In genomic region chr22:41301085-41302015, GRCh38 we compare ENCODE assay signal across 1 cellular context.
A peak's percentile ranks its signal among the peaks of the same experiment; 100 is the strongest.
TF ChIP-seq lines count a peak whose summit lies in the region.

Gene ZC3H7B (plus strand): TSS chr22:41301525. CDS start chr22:41320661, 19,136 bp downstream.

TF ChIP-seq in H1, 55 proteins besides CTCF, POLR2A, EP300 and RAD21:
- TF ChIP-seq JUND (IDR thresholded peaks at IDR 0.05; ENCODE audit: low read length), result no peak
- no peak; the same call in 1 of the 2 replicates for TF ChIP-seq GABPA (IDR thresholded peaks at IDR 0.05; ENCODE audit: borderline replicate concordance, insufficient read depth, low read length)
- TF ChIP-seq CBX5 (IDR thresholded peaks at IDR 0.05; ENCODE audit: low read depth, low read length), result no peak
- TF ChIP-seq RNF2 (IDR thresholded peaks at IDR 0.05; ENCODE audit: borderline replicate concordance, low read depth, low read length, missing control alignments, poor library complexity, severe bottlenecking), result no peak
- TF ChIP-seq GTF2F1 (IDR thresholded peaks at IDR 0.05; ENCODE audit: borderline replicate concordance, low read depth, low read length), result no peak
- peak; percentile 84 for TF ChIP-seq TAF7 (optimal IDR thresholded peaks at IDR 0.05; ENCODE audit: borderline replicate concordance, low read depth, low read length)
- TF ChIP-seq CBX8 (IDR thresholded peaks at IDR 0.05; ENCODE audit: borderline replicate concordance, low read depth, low read length), result no peak
- TF ChIP-seq MAFK (IDR thresholded peaks at IDR 0.05; ENCODE audit: low read depth, low read length), result no peak
- TF ChIP-seq FOSL1 (IDR thresholded peaks at IDR 0.05; ENCODE audit: insufficient read depth, low read depth, low read length), result peak; percentile 92
- peak; percentile 61; the same call in 1 of the 2 replicates for TF ChIP-seq POLR2AphosphoS5 (IDR thresholded peaks at IDR 0.05; ENCODE audit: low read depth, low read length)
- no peak for TF ChIP-seq SAP30 (IDR thresholded peaks at IDR 0.05; ENCODE audit: insufficient read depth, insufficient replicate concordance, low read length)
- no peak for TF ChIP-seq RFX5 (IDR thresholded peaks at IDR 0.05; ENCODE audit: borderline replicate concordance, low read depth, low read length)
- TF ChIP-seq TBP (IDR thresholded peaks at IDR 0.05; ENCODE audit: low read depth, low read length), result peak; percentile 75
- TF ChIP-seq CHD7 (IDR thresholded peaks at IDR 0.05; ENCODE audit: insufficient replicate concordance, low read length), result no peak
- no peak for TF ChIP-seq SIX5 (IDR thresholded peaks at IDR 0.05; ENCODE audit: low read depth, low read length)
- no peak for TF ChIP-seq KDM4A (IDR thresholded peaks at IDR 0.05; ENCODE audit: low read depth, low read length, severe bottlenecking)
- no peak for TF ChIP-seq ATF3 (IDR thresholded peaks at IDR 0.05; ENCODE audit: insufficient read depth, low read depth, low read length)
- no peak for TF ChIP-seq HDAC6 (IDR thresholded peaks at IDR 0.05; ENCODE audit: low read depth, low read length)
- TF ChIP-seq ZNF274 (IDR thresholded peaks at IDR 0.05; ENCODE audit: borderline replicate concordance, extremely low read depth, low read length), result no peak
- TF ChIP-seq SP2 (IDR thresholded peaks at IDR 0.05; ENCODE audit: low read length), result no peak
- TF ChIP-seq ASH2L (IDR thresholded peaks at IDR 0.05; ENCODE audit: low read length), result peak; percentile 65
- TF ChIP-seq SIN3A (conservative IDR thresholded peaks at IDR 0.05 in 1 of 2, IDR thresholded peaks at IDR 0.05 in 1 of 2; ENCODE audit: low read depth in 1 of 2, low read length in 2 of 2), result peak; percentile 42 to 95; a peak in 2 of 4 replicates
- no peak for TF ChIP-seq CTBP2 (IDR thresholded peaks at IDR 0.05; ENCODE audit: borderline replicate concordance, insufficient read depth, insufficient read length, low read length)
- no peak for TF ChIP-seq E2F6 (IDR thresholded peaks at IDR 0.05)
- TF ChIP-seq TAF1 (IDR thresholded peaks at IDR 0.05; ENCODE audit: low read depth, low read length), result peak; percentile 93
- no peak for TF ChIP-seq SRF (IDR thresholded peaks at IDR 0.05; ENCODE audit: low read depth, low read length)
- TF ChIP-seq CHD1 (IDR thresholded peaks at IDR 0.05; ENCODE audit: low read depth, low read length), result no peak
- peak; percentile 81 for TF ChIP-seq MAX (IDR thresholded peaks at IDR 0.05)
- TF ChIP-seq PHF8 (conservative IDR thresholded peaks at IDR 0.05; ENCODE audit: low read depth, low read length), result no peak; the same call in 1 of the 2 replicates
- no peak for TF ChIP-seq RXRA (IDR thresholded peaks at IDR 0.05; ENCODE audit: insufficient read depth, low read depth, low read length)
- peak; percentile 74; the same call in 1 of the 2 replicates for TF ChIP-seq EGR1 (IDR thresholded peaks at IDR 0.05; ENCODE audit: borderline replicate concordance, low read depth, low read length)
- 0 out of 2 replicates have a peak, but pooled peaks have one; percentile 6 for TF ChIP-seq POU5F1 (IDR thresholded peaks at IDR 0.05; ENCODE audit: low read depth, low read length)
- peak; percentile 60; the same call in 1 of the 2 replicates for TF ChIP-seq CREB1 (IDR thresholded peaks at IDR 0.05)
- TF ChIP-seq YY1 (IDR thresholded peaks at IDR 0.05; ENCODE audit: low read depth, low read length), result peak; percentile 34; the same call in 1 of the 2 replicates
- TF ChIP-seq SIRT6 (IDR thresholded peaks at IDR 0.05; ENCODE audit: low read length), result no peak
- no peak for TF ChIP-seq NANOG (IDR thresholded peaks at IDR 0.05; ENCODE audit: insufficient read depth, low read depth, low read length, poor library complexity, severe bottlenecking)
- TF ChIP-seq SP4 (IDR thresholded peaks at IDR 0.05; ENCODE audit: low read length), result no peak
- TF ChIP-seq ATF2 (IDR thresholded peaks at IDR 0.05; ENCODE audit: low read length), result no peak
- TF ChIP-seq CHD2 (IDR thresholded peaks at IDR 0.05; ENCODE audit: low read length), result no peak
- no peak for TF ChIP-seq KDM5A (IDR thresholded peaks at IDR 0.05; ENCODE audit: low read length)
- TF ChIP-seq KDM1A (IDR thresholded peaks at IDR 0.05; ENCODE audit: borderline replicate concordance, low read length), result no peak
- peak; percentile 89 for TF ChIP-seq RBBP5 (IDR thresholded peaks at IDR 0.05; ENCODE audit: borderline replicate concordance, low read depth, low read length)
- no peak for TF ChIP-seq TEAD4 (IDR thresholded peaks at IDR 0.05; ENCODE audit: low read depth, low read length)
- TF ChIP-seq USF2 (IDR thresholded peaks at IDR 0.05; ENCODE audit: low read length), result no peak
- TF ChIP-seq EZH2 (IDR thresholded peaks at IDR 0.05; ENCODE audit: low read depth, low read length, severe bottlenecking), result no peak
- 0 out of 2 replicates have a peak, but pooled peaks have one; percentile 36 for TF ChIP-seq TCF12 (IDR thresholded peaks at IDR 0.05; ENCODE audit: low read depth, low read length)
- TF ChIP-seq JUN (IDR thresholded peaks at IDR 0.05; ENCODE audit: low read depth, low read length), result no peak
- no peak; a peak in 1 of 4 replicates for TF ChIP-seq HDAC2 (IDR thresholded peaks at IDR 0.05; ENCODE audit: borderline replicate concordance in 1 of 2, low read depth in 2 of 2, low read length in 2 of 2)
- TF ChIP-seq BRCA1 (IDR thresholded peaks at IDR 0.05; ENCODE audit: low read depth, low read length), result no peak
- TF ChIP-seq NRF1 (IDR thresholded peaks at IDR 0.05; ENCODE audit: low read depth, low read length), result no peak
- TF ChIP-seq BCL11A (IDR thresholded peaks at IDR 0.05; ENCODE audit: low read depth in 2 of 2, low read length in 2 of 2), result no peak
- TF ChIP-seq BACH1 (IDR thresholded peaks at IDR 0.05; ENCODE audit: low read length), result no peak
- TF ChIP-seq SP1 (IDR thresholded peaks at IDR 0.05; ENCODE audit: low read depth, low read length), result 0 out of 2 replicates have a peak, but pooled peaks have one; percentile 46
- TF ChIP-seq CEBPB (IDR thresholded peaks at IDR 0.05; ENCODE audit: low read depth, low read length), result no peak
- no peak for TF ChIP-seq SUZ12 (IDR thresholded peaks at IDR 0.05; ENCODE audit: low read length)
